Comparison of ENCODE assay signal across 1 cellular context in the genomic region with DNA sequence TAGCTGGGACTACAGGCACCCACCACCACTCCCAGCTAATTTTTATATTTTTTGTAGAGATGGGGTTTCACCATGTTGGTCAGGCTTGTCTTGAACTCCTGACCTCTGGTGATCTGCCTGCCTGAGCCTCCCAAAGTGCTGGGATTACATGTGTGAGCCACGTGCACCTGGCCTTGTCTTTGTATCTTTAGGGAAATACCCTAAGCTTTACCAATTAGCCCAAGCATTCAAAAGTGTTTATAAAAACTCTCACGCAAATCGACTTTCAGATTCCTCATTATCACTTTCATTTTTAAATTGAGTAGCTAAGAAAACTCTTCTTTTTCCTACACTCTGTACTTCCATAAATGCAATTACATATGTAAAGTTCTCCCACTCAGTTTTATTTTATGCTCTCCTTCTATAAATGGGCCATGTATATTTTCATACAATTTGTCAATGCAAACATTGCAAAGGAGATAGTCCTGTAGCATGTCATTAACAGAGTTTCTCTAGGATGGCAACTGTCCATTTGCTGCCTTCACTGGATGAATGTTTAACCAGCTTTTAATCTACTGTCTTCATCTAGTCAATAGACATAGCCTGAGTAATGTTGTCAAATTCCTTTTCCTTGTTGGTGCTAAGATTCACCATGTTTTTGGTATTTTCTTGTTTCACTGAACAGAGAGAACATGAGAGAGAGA.
TF ChIP-seq lines count a peak whose summit lies in the region.

No MANE protein-coding gene starts in this region.

TF ChIP-seq in GM12878, 131 proteins besides CTCF, POLR2A, EP300 and RAD21 (continued from another document and continues in another):
- TF ChIP-seq, protein P1, sequence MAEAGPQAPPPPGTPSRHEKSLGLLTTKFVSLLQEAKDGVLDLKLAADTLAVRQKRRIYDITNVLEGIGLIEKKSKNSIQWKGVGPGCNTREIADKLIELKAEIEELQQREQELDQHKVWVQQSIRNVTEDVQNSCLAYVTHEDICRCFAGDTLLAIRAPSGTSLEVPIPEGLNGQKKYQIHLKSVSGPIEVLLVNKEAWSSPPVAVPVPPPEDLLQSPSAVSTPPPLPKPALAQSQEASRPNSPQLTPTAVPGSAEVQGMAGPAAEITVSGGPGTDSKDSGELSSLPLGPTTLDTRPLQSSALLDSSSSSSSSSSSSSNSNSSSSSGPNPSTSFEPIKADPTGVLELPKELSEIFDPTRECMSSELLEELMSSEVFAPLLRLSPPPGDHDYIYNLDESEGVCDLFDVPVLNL (IDR thresholded peaks at IDR 0.05; ENCODE audit: low read depth, low read length), result no peak
- TF ChIP-seq ZNF622 (IDR thresholded peaks at IDR 0.05) (no peak), TCF7 (IDR thresholded peaks at IDR 0.05; ENCODE audit: borderline replicate concordance) (no peak), DPF2 (IDR thresholded peaks at IDR 0.05) (peak; percentile 78; the same call in 1 of the 2 replicates), KLF5 (IDR thresholded peaks at IDR 0.05; ENCODE audit: partially characterized antibody) (no peak), IRF4 (IDR thresholded peaks at IDR 0.05; ENCODE audit: low read depth, low read length) (no peak), FOXM1 (IDR thresholded peaks at IDR 0.05; ENCODE audit: low read depth, low read length) (peak; percentile 61; the same call in 1 of the 2 replicates), NRF1 (conservative IDR thresholded peaks at IDR 0.05; ENCODE audit: low read depth, low read length) (no peak), ZNF217 (IDR thresholded peaks at IDR 0.05) (peak; percentile 95), WRNIP1 (IDR thresholded peaks at IDR 0.05; ENCODE audit: borderline replicate concordance, low read depth, low read length) (no peak), RCOR1 (conservative IDR thresholded peaks at IDR 0.05; ENCODE audit: low read depth, low read length) (no peak), EZH2 (IDR thresholded peaks at IDR 0.05; ENCODE audit: borderline replicate concordance, control insufficient read depth, low read depth, low read length) (no peak), EGR1 (IDR thresholded peaks at IDR 0.05; ENCODE audit: borderline replicate concordance in 1 of 2, low read depth in 2 of 2, low read length in 2 of 2) (no peak), MEF2B (IDR thresholded peaks at IDR 0.05; ENCODE audit: partially characterized antibody, poor library complexity, severe bottlenecking) (peak; percentile 83), MYC (IDR thresholded peaks at IDR 0.05; ENCODE audit: insufficient read depth, insufficient read length, insufficient replicate concordance, low read length, severe bottlenecking) (no peak), POU2F2 (IDR thresholded peaks at IDR 0.05; ENCODE audit: borderline replicate concordance, low read depth, low read length) (0 out of 3 replicates have a peak, but pooled peaks have one; percentile 36), KDM1A (IDR thresholded peaks at IDR 0.05; ENCODE audit: borderline replicate concordance) (no peak), TCF3 (IDR thresholded peaks at IDR 0.05; ENCODE audit: borderline replicate concordance, insufficient read depth, low read depth, low read length) (no peak), MTA3 (IDR thresholded peaks at IDR 0.05; ENCODE audit: borderline replicate concordance, low read length) (no peak), HDGF (IDR thresholded peaks at IDR 0.05) (no peak), JUND (IDR thresholded peaks at IDR 0.05; ENCODE audit: low read depth, low read length) (no peak), ZNF24 (IDR thresholded peaks at IDR 0.05) (peak; percentile 77), NR2C1 (IDR thresholded peaks at IDR 0.05) (0 out of 2 replicates have a peak, but pooled peaks have one; percentile 45), SUPT20H (IDR thresholded peaks at IDR 0.05; ENCODE audit: borderline replicate concordance, control insufficient read depth, low read depth, low read length) (no peak), TBL1XR1 (IDR thresholded peaks at IDR 0.05; ENCODE audit: low read depth, low read length) (no peak), BCL11A (IDR thresholded peaks at IDR 0.05; ENCODE audit: low read depth, low read length) (peak; percentile 90)
- TF ChIP-seq, protein P2, sequence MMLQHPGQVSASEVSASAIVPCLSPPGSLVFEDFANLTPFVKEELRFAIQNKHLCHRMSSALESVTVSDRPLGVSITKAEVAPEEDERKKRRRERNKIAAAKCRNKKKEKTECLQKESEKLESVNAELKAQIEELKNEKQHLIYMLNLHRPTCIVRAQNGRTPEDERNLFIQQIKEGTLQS (IDR thresholded peaks at IDR 0.05; ENCODE audit: borderline replicate concordance, extremely low read depth, low read depth, low read length), result no peak
- TF ChIP-seq, protein P3, sequence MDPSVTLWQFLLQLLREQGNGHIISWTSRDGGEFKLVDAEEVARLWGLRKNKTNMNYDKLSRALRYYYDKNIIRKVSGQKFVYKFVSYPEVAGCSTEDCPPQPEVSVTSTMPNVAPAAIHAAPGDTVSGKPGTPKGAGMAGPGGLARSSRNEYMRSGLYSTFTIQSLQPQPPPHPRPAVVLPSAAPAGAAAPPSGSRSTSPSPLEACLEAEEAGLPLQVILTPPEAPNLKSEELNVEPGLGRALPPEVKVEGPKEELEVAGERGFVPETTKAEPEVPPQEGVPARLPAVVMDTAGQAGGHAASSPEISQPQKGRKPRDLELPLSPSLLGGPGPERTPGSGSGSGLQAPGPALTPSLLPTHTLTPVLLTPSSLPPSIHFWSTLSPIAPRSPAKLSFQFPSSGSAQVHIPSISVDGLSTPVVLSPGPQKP (IDR thresholded peaks at IDR 0.05; ENCODE audit: low read depth, low read length), result no peak
- TF ChIP-seq, protein P4, sequence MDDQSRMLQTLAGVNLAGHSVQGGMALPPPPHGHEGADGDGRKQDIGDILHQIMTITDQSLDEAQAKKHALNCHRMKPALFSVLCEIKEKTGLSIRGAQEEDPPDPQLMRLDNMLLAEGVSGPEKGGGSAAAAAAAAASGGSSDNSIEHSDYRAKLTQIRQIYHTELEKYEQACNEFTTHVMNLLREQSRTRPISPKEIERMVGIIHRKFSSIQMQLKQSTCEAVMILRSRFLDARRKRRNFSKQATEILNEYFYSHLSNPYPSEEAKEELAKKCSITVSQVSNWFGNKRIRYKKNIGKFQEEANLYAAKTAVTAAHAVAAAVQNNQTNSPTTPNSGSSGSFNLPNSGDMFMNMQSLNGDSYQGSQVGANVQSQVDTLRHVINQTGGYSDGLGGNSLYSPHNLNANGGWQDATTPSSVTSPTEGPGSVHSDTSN (IDR thresholded peaks at IDR 0.05; ENCODE audit: insufficient replicate concordance, low read depth, low read length), result no peak
- TF ChIP-seq, protein P5, sequence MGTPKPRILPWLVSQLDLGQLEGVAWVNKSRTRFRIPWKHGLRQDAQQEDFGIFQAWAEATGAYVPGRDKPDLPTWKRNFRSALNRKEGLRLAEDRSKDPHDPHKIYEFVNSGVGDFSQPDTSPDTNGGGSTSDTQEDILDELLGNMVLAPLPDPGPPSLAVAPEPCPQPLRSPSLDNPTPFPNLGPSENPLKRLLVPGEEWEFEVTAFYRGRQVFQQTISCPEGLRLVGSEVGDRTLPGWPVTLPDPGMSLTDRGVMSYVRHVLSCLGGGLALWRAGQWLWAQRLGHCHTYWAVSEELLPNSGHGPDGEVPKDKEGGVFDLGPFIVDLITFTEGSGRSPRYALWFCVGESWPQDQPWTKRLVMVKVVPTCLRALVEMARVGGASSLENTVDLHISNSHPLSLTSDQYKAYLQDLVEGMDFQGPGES (IDR thresholded peaks at IDR 0.05), result no peak
- TF ChIP-seq, protein P6, sequence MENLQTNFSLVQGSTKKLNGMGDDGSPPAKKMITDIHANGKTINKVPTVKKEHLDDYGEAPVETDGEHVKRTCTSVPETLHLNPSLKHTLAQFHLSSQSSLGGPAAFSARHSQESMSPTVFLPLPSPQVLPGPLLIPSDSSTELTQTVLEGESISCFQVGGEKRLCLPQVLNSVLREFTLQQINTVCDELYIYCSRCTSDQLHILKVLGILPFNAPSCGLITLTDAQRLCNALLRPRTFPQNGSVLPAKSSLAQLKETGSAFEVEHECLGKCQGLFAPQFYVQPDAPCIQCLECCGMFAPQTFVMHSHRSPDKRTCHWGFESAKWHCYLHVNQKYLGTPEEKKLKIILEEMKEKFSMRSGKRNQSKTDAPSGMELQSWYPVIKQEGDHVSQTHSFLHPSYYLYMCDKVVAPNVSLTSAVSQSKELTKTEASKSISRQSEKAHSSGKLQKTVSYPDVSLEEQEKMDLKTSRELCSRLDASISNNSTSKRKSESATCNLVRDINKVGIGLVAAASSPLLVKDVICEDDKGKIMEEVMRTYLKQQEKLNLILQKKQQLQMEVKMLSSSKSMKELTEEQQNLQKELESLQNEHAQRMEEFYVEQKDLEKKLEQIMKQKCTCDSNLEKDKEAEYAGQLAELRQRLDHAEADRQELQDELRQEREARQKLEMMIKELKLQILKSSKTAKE (IDR thresholded peaks at IDR 0.05; ENCODE audit: low read depth, poor library complexity, severe bottlenecking), result peak; percentile 80
- TF ChIP-seq, protein P7, sequence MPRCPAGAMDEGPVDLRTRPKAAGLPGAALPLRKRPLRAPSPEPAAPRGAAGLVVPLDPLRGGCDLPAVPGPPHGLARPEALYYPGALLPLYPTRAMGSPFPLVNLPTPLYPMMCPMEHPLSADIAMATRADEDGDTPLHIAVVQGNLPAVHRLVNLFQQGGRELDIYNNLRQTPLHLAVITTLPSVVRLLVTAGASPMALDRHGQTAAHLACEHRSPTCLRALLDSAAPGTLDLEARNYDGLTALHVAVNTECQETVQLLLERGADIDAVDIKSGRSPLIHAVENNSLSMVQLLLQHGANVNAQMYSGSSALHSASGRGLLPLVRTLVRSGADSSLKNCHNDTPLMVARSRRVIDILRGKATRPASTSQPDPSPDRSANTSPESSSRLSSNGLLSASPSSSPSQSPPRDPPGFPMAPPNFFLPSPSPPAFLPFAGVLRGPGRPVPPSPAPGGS (IDR thresholded peaks at IDR 0.05; ENCODE audit: borderline replicate concordance, insufficient read depth, low read depth, low read length, poor library complexity, severe bottlenecking), result no peak
- TF ChIP-seq, protein P8, sequence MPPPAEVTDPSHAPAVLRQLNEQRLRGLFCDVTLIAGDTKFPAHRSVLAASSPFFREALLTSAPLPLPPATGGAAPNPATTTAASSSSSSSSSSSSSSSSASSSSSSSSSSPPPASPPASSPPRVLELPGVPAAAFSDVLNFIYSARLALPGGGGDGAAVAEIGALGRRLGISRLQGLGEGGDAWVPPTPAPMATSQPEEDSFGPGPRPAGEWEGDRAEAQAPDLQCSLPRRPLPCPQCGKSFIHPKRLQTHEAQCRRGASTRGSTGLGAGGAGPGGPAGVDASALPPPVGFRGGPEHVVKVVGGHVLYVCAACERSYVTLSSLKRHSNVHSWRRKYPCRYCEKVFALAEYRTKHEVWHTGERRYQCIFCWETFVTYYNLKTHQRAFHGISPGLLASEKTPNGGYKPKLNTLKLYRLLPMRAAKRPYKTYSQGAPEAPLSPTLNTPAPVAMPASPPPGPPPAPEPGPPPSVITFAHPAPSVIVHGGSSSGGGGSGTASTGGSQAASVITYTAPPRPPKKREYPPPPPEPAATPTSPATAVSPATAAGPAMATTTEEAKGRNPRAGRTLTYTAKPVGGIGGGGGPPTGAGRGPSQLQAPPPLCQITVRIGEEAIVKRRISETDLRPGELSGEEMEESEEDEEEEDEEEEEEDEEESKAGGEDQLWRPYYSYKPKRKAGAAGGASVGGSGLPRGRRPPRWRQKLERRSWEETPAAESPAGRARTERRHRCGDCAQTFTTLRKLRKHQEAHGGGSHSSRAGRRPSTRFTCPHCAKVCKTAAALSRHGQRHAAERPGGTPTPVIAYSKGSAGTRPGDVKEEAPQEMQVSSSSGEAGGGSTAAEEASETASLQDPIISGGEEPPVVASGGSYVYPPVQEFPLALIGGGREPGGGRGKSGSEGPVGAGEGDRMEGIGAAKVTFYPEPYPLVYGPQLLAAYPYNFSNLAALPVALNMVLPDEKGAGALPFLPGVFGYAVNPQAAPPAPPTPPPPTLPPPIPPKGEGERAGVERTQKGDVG (CRISPR knock-in tag; IDR thresholded peaks at IDR 0.05), result no peak
- TF ChIP-seq, protein P9, sequence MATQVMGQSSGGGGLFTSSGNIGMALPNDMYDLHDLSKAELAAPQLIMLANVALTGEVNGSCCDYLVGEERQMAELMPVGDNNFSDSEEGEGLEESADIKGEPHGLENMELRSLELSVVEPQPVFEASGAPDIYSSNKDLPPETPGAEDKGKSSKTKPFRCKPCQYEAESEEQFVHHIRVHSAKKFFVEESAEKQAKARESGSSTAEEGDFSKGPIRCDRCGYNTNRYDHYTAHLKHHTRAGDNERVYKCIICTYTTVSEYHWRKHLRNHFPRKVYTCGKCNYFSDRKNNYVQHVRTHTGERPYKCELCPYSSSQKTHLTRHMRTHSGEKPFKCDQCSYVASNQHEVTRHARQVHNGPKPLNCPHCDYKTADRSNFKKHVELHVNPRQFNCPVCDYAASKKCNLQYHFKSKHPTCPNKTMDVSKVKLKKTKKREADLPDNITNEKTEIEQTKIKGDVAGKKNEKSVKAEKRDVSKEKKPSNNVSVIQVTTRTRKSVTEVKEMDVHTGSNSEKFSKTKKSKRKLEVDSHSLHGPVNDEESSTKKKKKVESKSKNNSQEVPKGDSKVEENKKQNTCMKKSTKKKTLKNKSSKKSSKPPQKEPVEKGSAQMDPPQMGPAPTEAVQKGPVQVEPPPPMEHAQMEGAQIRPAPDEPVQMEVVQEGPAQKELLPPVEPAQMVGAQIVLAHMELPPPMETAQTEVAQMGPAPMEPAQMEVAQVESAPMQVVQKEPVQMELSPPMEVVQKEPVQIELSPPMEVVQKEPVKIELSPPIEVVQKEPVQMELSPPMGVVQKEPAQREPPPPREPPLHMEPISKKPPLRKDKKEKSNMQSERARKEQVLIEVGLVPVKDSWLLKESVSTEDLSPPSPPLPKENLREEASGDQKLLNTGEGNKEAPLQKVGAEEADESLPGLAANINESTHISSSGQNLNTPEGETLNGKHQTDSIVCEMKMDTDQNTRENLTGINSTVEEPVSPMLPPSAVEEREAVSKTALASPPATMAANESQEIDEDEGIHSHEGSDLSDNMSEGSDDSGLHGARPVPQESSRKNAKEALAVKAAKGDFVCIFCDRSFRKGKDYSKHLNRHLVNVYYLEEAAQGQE (IDR thresholded peaks at IDR 0.05; ENCODE audit: low read depth, low read length), result no peak
- TF ChIP-seq, protein P10, sequence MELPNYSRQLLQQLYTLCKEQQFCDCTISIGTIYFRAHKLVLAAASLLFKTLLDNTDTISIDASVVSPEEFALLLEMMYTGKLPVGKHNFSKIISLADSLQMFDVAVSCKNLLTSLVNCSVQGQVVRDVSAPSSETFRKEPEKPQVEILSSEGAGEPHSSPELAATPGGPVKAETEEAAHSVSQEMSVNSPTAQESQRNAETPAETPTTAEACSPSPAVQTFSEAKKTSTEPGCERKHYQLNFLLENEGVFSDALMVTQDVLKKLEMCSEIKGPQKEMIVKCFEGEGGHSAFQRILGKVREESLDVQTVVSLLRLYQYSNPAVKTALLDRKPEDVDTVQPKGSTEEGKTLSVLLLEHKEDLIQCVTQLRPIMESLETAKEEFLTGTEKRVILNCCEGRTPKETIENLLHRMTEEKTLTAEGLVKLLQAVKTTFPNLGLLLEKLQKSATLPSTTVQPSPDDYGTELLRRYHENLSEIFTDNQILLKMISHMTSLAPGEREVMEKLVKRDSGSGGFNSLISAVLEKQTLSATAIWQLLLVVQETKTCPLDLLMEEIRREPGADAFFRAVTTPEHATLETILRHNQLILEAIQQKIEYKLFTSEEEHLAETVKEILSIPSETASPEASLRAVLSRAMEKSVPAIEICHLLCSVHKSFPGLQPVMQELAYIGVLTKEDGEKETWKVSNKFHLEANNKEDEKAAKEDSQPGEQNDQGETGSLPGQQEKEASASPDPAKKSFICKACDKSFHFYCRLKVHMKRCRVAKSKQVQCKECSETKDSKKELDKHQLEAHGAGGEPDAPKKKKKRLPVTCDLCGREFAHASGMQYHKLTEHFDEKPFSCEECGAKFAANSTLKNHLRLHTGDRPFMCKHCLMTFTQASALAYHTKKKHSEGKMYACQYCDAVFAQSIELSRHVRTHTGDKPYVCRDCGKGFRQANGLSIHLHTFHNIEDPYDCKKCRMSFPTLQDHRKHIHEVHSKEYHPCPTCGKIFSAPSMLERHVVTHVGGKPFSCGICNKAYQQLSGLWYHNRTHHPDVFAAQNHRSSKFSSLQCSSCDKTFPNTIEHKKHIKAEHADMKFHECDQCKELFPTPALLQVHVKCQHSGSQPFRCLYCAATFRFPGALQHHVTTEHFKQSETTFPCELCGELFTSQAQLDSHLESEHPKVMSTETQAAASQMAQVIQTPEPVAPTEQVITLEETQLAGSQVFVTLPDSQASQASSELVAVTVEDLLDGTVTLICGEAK (IDR thresholded peaks at IDR 0.05; ENCODE audit: borderline replicate concordance), result no peak
